Comparison of ENCODE assay signal across 8 cellular contexts in the genomic region with DNA sequence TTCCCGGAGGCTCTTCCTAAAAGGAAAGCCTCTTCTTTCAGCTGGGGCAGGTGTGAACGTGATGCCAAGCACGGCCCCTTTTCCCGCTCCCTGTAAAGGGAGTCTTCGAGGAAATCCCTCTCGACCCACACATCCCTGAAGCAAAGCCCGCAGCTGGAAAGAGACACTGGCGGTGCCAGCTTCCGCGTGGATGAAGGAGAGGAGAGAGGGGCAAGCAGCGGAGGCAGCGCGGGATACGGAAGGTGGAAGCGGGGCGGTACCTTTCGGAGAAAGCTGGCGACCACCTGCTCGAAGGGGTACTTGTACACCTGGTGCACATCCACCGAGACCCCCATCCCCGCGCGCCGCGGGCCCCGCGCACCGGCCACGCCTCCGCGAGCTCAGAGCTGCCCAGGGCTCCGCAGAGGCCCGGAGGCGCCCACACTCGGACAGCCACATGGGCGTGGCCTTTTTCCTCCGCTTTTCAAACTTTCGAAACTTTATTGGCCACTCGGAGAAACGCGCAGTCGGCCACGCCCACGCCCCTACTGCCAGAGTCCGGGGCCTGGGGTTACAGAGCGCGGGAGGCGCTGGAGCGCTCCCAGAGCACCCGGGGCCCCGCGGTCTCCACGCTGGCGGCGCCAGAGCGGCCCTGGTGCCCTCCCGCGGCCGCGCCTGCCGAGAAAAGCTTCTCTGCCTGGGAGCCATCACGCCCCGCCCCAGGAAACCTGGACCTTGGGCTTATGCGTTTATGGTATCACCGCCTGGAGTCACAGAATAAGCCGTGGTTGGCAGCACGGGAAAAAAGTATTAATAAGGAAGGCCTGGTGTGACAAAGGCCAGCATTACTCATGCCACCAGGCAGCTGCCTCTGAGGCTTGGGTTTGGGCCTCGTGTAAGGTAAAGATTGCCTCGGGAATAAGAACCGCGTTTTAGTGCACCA. TPM values are rescaled to one million over a fixed set of nuclear protein-coding genes. Genes with fewer than 3 reads are reported as not detected.
DNase-seq lines count a peak whose midpoint lies in the region; ATAC-seq and TF ChIP-seq lines count a peak whose summit lies in the region.

Gene PRELID2 (minus strand): TSS at position 426 of the 922 bp plus-strand sequence. CDS start 91 bp downstream, at position 335.

- peak within 1 kb of the TSS; percentile 67 to 68 for H3K27ac ChIP-seq in left lung

- DNase-seq in 8988T (peak; percentile 52), NCI-H2196 (lab: John Stamatoyannopoulos, UW; ENCODE audit: unreplicated experiment) (peak; percentile 86), dermis microvascular lymphatic vessel endothelial cell (ENCODE audit: low read depth in 2 of 2) (peak; percentile 74 to 92), left lung (peak; percentile 89 to 93)
- peak; percentile 60 for DNase-seq in activated CD4-positive, CD25-positive, alpha-beta regulatory T cell treated with anti-CD3 and anti-CD28 coated beads, Interleukin-2, amount 50 U/mL, for 72 hours
- DNase-seq in stimulated activated CD4-positive, alpha-beta T cell treated with anti-CD3 and anti-CD28 coated beads, Interleukin-1b, Interleukin-23, amount 100 ng/mL, for 4 hours (ENCODE audit: low read depth in 2 of 2) = peak; percentile 24 to 31

- H3K4me1 ChIP-seq in left lung = peaks cover 10 to 24% of the 10 kb centered on the region in 2 donors

- intact Hi-C loops in left lung (cut with DNase I) = no loop called here

- no peak for TF ChIP-seq CTCF in left lung (IDR thresholded peaks at IDR 0.05)

- no peaks in the 10 kb centered on the region for H3K9me3 ChIP-seq in left lung

- no peaks in the 10 kb centered on the region for H3K27me3 ChIP-seq in left lung

- ATAC-seq in GM18517 (IDR thresholded peaks at IDR 0.05; ENCODE audit: unreplicated experiment) = peak; percentile 85
- ATAC-seq in HG02973 (IDR thresholded peaks at IDR 0.05; ENCODE audit: unreplicated experiment) = peak; percentile 82
- peak; percentile 97 for ATAC-seq in left lung

- no peaks in the 10 kb centered on the region for H3K36me3 ChIP-seq in left lung

- peak within 1 kb of the TSS; percentile 78 to 82 for H3K4me3 ChIP-seq in left lung

RNA-seq across cellular contexts. Expression of gene PRELID2, which starts in this region (rescaled TPM):
- total RNA-seq in dermis microvascular lymphatic vessel endothelial cell (12.0 and 23.2 TPM in 2 replicates), left lung (1 to 10 TPM; 5.2 to 5.9 TPM)

Comparison
In these comparisons a context has a peak if more than half of its experiments do, and no peak if none do; other contexts are left out.
1. Peak in every context shown above with its lines: DNase-seq, ATAC-seq, H3K4me3 ChIP-seq and H3K27ac ChIP-seq.
2. DNase-seq: peak in every context shown above with its lines; median percentile 91 in left lung; 86 in NCI-H2196; 83 in dermis microvascular lymphatic vessel endothelial cell; 60 in activated CD4-positive, CD25-positive, alpha-beta regulatory T cell treated with anti-CD3 and anti-CD28 coated beads, Interleukin-2, amount 50 U/mL, for 72 hours; 52 in 8988T; 28 in stimulated activated CD4-positive, alpha-beta T cell treated with anti-CD3 and anti-CD28 coated beads, Interleukin-1b, Interleukin-23, amount 100 ng/mL, for 4 hours.